In the genomic region with DNA sequence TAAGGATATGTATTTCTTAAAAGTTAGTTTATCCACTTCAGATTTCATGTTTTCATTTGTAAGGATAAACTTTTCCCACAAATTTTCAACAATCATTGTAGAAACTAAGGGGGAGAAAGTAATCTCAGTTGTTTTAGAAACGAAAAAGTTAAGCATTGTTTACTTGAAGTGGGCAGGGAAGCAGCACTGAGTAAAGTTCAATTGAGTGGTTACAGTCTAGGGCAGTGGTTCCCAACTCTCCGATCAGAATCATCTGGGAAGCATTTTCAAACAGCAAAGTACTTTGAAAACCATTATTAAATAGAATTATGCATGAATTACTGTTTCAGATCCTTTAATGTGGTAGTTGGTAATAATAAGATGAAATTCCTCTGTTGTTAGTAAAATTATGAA, we compare ENCODE assay signal across 26 cellular contexts.
"Had no signal": no experiment of that assay in that cellular context is flagged by ENCODE, and none has a peak within 500 bp of the region (broad histone marks: within the 10 kb centered on the region; RNA-seq: fewer than 3 reads in every experiment).

No MANE protein-coding gene starts in this region.

- H3K27me3 Mint-ChIP-seq: activated CD8-positive, alpha-beta T cell treated with anti-CD3 and anti-CD28 coated beads for 36 hours; activated naive CD8-positive, alpha-beta T cell treated with anti-CD3 and anti-CD28 coated beads for 36 hours; activated T-helper 17 cell treated with anti-CD3 and anti-CD28 coated beads, Interleukin-2, amount 50 U/mL, for 72 hours had no signal

- ATAC-seq: activated CD4-positive, CD25-positive, alpha-beta regulatory T cell treated with anti-CD3 and anti-CD28 coated beads, Interleukin-2, amount 50 U/mL, for 24 hours; activated CD8-positive, alpha-beta T cell treated with anti-CD3 and anti-CD28 coated beads for 36 hours; activated T-helper 17 cell treated with anti-CD3 and anti-CD28 coated beads, Interleukin-2, amount 50 U/mL, for 72 hours; SK-N-SH treated with all-trans-retinoic acid at 6 μM for 48 hours had no signal

- H3K27ac ChIP-seq: adrenal gland, Peyer's patch, SJSA1 had no signal

- H3K9me3 ChIP-seq: adrenal gland, MG63, Peyer's patch had no signal

- H3K4me1 ChIP-seq: adrenal gland had no signal

- H3K4me3 Mint-ChIP-seq: activated CD8-positive, alpha-beta T cell treated with anti-CD3 and anti-CD28 coated beads for 36 hours; activated naive CD4-positive, alpha-beta T cell treated with anti-CD3 and anti-CD28 coated beads for 36 hours; activated naive CD8-positive, alpha-beta T cell treated with anti-CD3 and anti-CD28 coated beads for 36 hours; activated T-helper 17 cell treated with anti-CD3 and anti-CD28 coated beads, Interleukin-2, amount 50 U/mL, for 72 hours; T-helper 1 cell treated with Interleukin-12 subunit alpha and Interleukin-12 subunit beta and Interleukin-4 antibody, amounts not matched to agents 30 μg/mL and 1 μg/mL, for 36 hours had no signal

- H3K27me3 ChIP-seq: adrenal gland, MG63, Peyer's patch, SJSA1 had no signal

- H3K9me3 Mint-ChIP-seq: activated CD8-positive, alpha-beta T cell treated with anti-CD3 and anti-CD28 coated beads for 36 hours; activated naive CD4-positive, alpha-beta T cell treated with anti-CD3 and anti-CD28 coated beads for 36 hours; activated naive CD8-positive, alpha-beta T cell treated with anti-CD3 and anti-CD28 coated beads for 36 hours; activated T-helper 17 cell treated with anti-CD3 and anti-CD28 coated beads, Interleukin-2, amount 50 U/mL, for 72 hours; T-helper 1 cell treated with Interleukin-12 subunit alpha and Interleukin-12 subunit beta and Interleukin-4 antibody, amounts not matched to agents 30 μg/mL and 1 μg/mL, for 36 hours had no signal

- H3K27ac Mint-ChIP-seq: activated naive CD4-positive, alpha-beta T cell treated with anti-CD3 and anti-CD28 coated beads for 36 hours; activated naive CD8-positive, alpha-beta T cell treated with anti-CD3 and anti-CD28 coated beads for 36 hours; T-helper 1 cell treated with Interleukin-12 subunit alpha and Interleukin-12 subunit beta and Interleukin-4 antibody, amounts not matched to agents 30 μg/mL and 1 μg/mL, for 36 hours had no signal

- H3K4me3 ChIP-seq: adrenal gland, MG63, Peyer's patch, SJSA1 had no signal

- DNase-seq: activated CD4-positive, alpha-beta T cell treated with anti-CD3 and anti-CD28 coated beads for 4 hours; activated CD8-positive, alpha-beta memory T cell treated with anti-CD3 and anti-CD28 coated beads, Interleukin-2, amount 50 U/mL, for 4 hours; activated CD8-positive, alpha-beta T cell treated with anti-CD3 and anti-CD28 coated beads for 36 hours; activated gamma-delta T cell; activated naive CD4-positive, alpha-beta T cell treated with anti-CD3 and anti-CD28 coated beads for 36 hours; activated naive CD8-positive, alpha-beta T cell treated with anti-CD3 and anti-CD28 coated beads for 36 hours; adrenal gland; anterior cingulate cortex; cerebellar nuclear complex; MG63; MV-4-11; NCI-H1092 treated with DMSO at 0.1 percent for 48 hours; NCI-H1417 treated with DMSO at 0.1 percent for 48 hours; NCI-H1694; NCI-H2107; NCI-H2171 treated with DMSO at 0.1 percent for 48 hours; NCI-H226; NCI-H526; NCI-H82; Peyer's patch; SHP77 had no signal
